In the genomic region with DNA sequence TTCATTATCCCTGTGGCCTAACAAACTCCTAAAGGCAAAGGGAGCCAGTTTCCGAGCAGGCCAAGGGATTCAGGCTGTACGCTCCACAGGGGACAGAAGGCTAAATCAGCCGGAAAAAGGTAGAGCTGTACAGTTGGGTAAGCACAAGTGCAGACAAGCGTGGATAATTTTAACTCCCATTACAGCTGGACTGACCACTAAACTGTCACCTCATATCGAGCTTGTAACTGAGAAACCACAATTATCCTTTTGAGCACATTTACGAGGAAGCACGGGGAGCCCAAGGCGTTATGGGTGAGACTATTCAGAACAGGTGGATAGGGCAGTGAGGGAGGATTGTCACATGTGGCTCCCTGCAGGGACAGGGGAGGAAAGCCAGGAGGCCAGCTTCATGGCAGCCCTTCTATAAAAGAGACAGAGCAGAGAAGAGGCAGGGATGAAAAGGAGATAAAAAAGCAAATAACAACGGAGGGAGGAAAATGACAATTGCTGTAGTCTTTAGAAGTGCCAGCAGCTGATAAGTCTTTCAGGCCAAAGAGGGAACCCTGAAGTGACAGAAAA, we compare ENCODE assay signal across 9 cellular contexts.
DNase-seq lines count a peak whose midpoint lies in the region; ATAC-seq lines count a peak whose summit lies in the region.
"Had no signal": no experiment of that assay in that cellular context is flagged by ENCODE, and none has a peak within 500 bp of the region (broad histone marks: within the 10 kb centered on the region; RNA-seq: fewer than 3 reads in every experiment).

No MANE protein-coding gene starts in this region.

- peak; percentile 60 for ATAC-seq in GM18867 (IDR thresholded peaks at IDR 0.05; ENCODE audit: unreplicated experiment)
- ATAC-seq in HG03457 (IDR thresholded peaks at IDR 0.05; ENCODE audit: unreplicated experiment), result no peak
- no peak for ATAC-seq in activated CD4-positive, alpha-beta T cell treated with anti-CD3 and anti-CD28 coated beads for 36 hours

- H3K18ac ChIP-seq in neuronal stem cell (ENCODE audit: low read length), result no peak overlapping the region

- H3K79me1 ChIP-seq in neuronal stem cell (ENCODE audit: low read depth, low read length), result no peaks in the 10 kb centered on the region

- POLR2A ChIA-PET in activated CD4-positive, alpha-beta T cell treated with anti-CD3 and anti-CD28 coated beads for 36 hours (lab: Charles Lee), result no interaction called here

- no peak overlapping the region for H2BK5ac ChIP-seq in neuronal stem cell (ENCODE audit: low read length)

- H3K27me3 ChIP-seq in neuronal stem cell (ENCODE audit: control insufficient read depth in 3 of 3, insufficient read depth in 3 of 3, low read depth in 1 of 3, low read length in 3 of 3), result peaks cover 0 to 2% (median 0%) of the 10 kb centered on the region in 3 experiments

- peaks cover 6 to 11% of the 10 kb centered on the region in 2 donors for H3K4me1 ChIP-seq in neuronal stem cell (ENCODE audit: control insufficient read depth in 2 of 2, insufficient read depth in 1 of 2, low read depth in 1 of 2, low read length in 2 of 2)

- no peak overlapping the region for H3K4me3 Mint-ChIP-seq in activated CD4-positive, alpha-beta T cell treated with anti-CD3 and anti-CD28 coated beads for 36 hours

- H3K4ac ChIP-seq in neuronal stem cell (ENCODE audit: low read length), result no peak overlapping the region

- H2BK120ac ChIP-seq in neuronal stem cell (ENCODE audit: low read depth, low read length), result no peak overlapping the region

- H3K27ac ChIP-seq in neuronal stem cell (replicated peaks; ENCODE audit: low read length), result no peak overlapping the region

- no peak overlapping the region for H3K9ac ChIP-seq in neuronal stem cell (ENCODE audit: low read depth, low read length, poor library complexity)

- no peaks in the 10 kb centered on the region for H3K27me3 Mint-ChIP-seq in activated CD4-positive, alpha-beta T cell treated with anti-CD3 and anti-CD28 coated beads for 36 hours

- DNase-seq in NCI-H2171 (lab: John Stamatoyannopoulos, UW), result peak; percentile 18
- peak; percentile 79 for DNase-seq in cerebellum (ENCODE audit: low spot score)
- peak; percentile 51 for DNase-seq in neuronal stem cell (ENCODE audit: low spot score)
- no peak for DNase-seq in NCI-H82 (lab: John Stamatoyannopoulos, UW)
- DNase-seq in activated CD4-positive, alpha-beta T cell treated with anti-CD3 and anti-CD28 coated beads for 36 hours, result no peak
- DNase-seq: activated CD8-positive, alpha-beta memory T cell treated with anti-CD3 and anti-CD28 coated beads, Interleukin-2, amount 50 U/mL, for 4 hours; amygdala had no signal

- WGBS in neuronal stem cell (ENCODE audit: extremely low coverage in 2 of 2, insufficient read length in 2 of 2, insufficient replicate concordance in 1 of 2), 2 donors, result no CpG with 5 or more reads among the region's 9 CpGs

- H3K9me3 Mint-ChIP-seq in activated CD4-positive, alpha-beta T cell treated with anti-CD3 and anti-CD28 coated beads for 36 hours (ENCODE audit: low read depth), result no peaks in the 10 kb centered on the region

- H2AK5ac ChIP-seq in neuronal stem cell (ENCODE audit: low read depth, low read length), result no peak overlapping the region

- H3K27ac Mint-ChIP-seq in activated CD4-positive, alpha-beta T cell treated with anti-CD3 and anti-CD28 coated beads for 36 hours, result no peak overlapping the region

- H3K9me3 ChIP-seq in neuronal stem cell (replicated peaks in 1 of 2; ENCODE audit: control insufficient read depth in 2 of 2, insufficient read depth in 1 of 2, low read depth in 1 of 2, low read length in 2 of 2), result peaks cover 0 to 2% of the 10 kb centered on the region in 2 donors

- no peak overlapping the region for H3K4me3 ChIP-seq in neuronal stem cell (ENCODE audit: low read length in 2 of 2)

- CTCF ChIA-PET in activated CD4-positive, alpha-beta T cell treated with anti-CD3 and anti-CD28 coated beads for 36 hours (lab: Charles Lee), result interaction anchor here (1.2 kb wide), 1 partner anchor 29 kb away, joined by 3 read pairs; no protein-coding TSS in a partner anchor

- no peak overlapping the region for H3K23ac ChIP-seq in neuronal stem cell (ENCODE audit: low read depth, low read length, poor library complexity)

- H2BK15ac ChIP-seq in neuronal stem cell (ENCODE audit: low read length), result no peak overlapping the region

- no peak overlapping the region for H3K14ac ChIP-seq in neuronal stem cell (ENCODE audit: low read length)

- no peak overlapping the region for H4K8ac ChIP-seq in neuronal stem cell (ENCODE audit: low read depth, low read length)

- H4K91ac ChIP-seq in neuronal stem cell (ENCODE audit: low read depth, low read length, poor library complexity), result no peak overlapping the region

- H3K4me1 Mint-ChIP-seq in activated CD4-positive, alpha-beta T cell treated with anti-CD3 and anti-CD28 coated beads for 36 hours, result no peaks in the 10 kb centered on the region

- intact Hi-C loops in activated CD4-positive, alpha-beta T cell treated with anti-CD3 and anti-CD28 coated beads for 36 hours (cut with DNase I, micrococcal nuclease), result no loop called here

- no peaks in the 10 kb centered on the region for H3K36me3 ChIP-seq in neuronal stem cell (replicated peaks in 1 of 2; ENCODE audit: control insufficient read depth in 2 of 2, insufficient read depth in 2 of 2, low read length in 2 of 2)

- H3K4me2 ChIP-seq in neuronal stem cell (ENCODE audit: insufficient read depth, low read length, poor library complexity, severe bottlenecking), result no peak overlapping the region

- no peaks in the 10 kb centered on the region for H3K36me3 Mint-ChIP-seq in activated CD4-positive, alpha-beta T cell treated with anti-CD3 and anti-CD28 coated beads for 36 hours (ENCODE audit: low read depth)

- H2BK12ac ChIP-seq in neuronal stem cell (ENCODE audit: low read length), result no peak overlapping the region

- no peak overlapping the region for H2AFZ ChIP-seq in neuronal stem cell (ENCODE audit: low read length)

Comparison
In these comparisons a context has a peak if more than half of its experiments do, and no peak if none do; other contexts are left out.
1. DNase-seq: peak in NCI-H2171 (single experiment), cerebellum (single experiment) and neuronal stem cell (single experiment); none in NCI-H82 (single experiment) and activated CD4-positive, alpha-beta T cell treated with anti-CD3 and anti-CD28 coated beads for 36 hours (single experiment).